In the genomic region with DNA sequence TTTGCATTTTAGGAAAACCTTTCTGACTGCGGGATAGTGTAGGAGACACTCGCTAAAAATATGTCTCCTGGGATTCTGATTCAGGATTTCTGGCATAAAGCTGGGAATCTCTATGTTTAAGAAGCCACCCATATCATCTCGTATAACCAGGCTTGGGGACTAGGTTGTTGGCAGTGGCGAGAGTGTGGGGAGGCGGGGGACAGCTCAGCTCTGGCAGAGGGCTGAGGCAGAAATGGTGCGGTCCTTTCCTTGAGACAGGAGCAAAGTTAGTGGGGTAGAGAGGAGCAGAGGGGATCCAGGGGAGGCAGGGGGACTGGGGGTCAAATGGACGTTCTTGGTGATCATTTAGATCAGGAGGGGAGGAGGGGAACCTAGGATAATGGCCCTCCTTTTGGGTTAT, we compare ENCODE assay signal across 30 cellular contexts.
"Had no signal": no experiment of that assay in that cellular context is flagged by ENCODE, and none has a peak within 500 bp of the region (broad histone marks: within the 10 kb centered on the region; RNA-seq: fewer than 3 reads in every experiment).

No MANE protein-coding gene starts in this region.

- H3K36me3 ChIP-seq: adrenal gland, cardiac muscle cell, colonic mucosa, suprapubic skin, tibial nerve had no signal

- H2AFZ ChIP-seq: parathyroid adenoma had no signal

- H3K4me3 ChIP-seq: adrenal gland, body of pancreas, cardiac muscle cell, colonic mucosa, dorsolateral prefrontal cortex, suprapubic skin, tibial nerve had no signal

- H3K27ac Mint-ChIP-seq: activated CD4-positive, alpha-beta T cell treated with anti-CD3 and anti-CD28 coated beads for 36 hours; activated naive CD4-positive, alpha-beta T cell treated with anti-CD3 and anti-CD28 coated beads for 36 hours; activated naive CD8-positive, alpha-beta T cell treated with anti-CD3 and anti-CD28 coated beads for 36 hours; immature natural killer cell; natural killer cell treated with Interleukin-12 subunit alpha and Interleukin-12 subunit beta and Interleukin-15 and Interleukin-18, amount 100 ng/mL, for 72 hours; T-helper 2 cell treated with Interferon-gamma antibody and Interleukin-4, amounts not matched to agents 5 μg/mL and 100 μg/mL, for 36 hours had no signal

- DNase-seq: activated CD4-positive, alpha-beta T cell treated with anti-CD3 and anti-CD28 coated beads for 36 hours; activated CD4-positive, CD25-positive, alpha-beta regulatory T cell; activated effector memory CD4-positive, alpha-beta T cell treated with Interleukin-2 at 50 U/mL for 16 hours; activated naive CD4-positive, alpha-beta T cell treated with anti-CD3 and anti-CD28 coated beads for 36 hours; activated naive CD8-positive, alpha-beta T cell treated with anti-CD3 and anti-CD28 coated beads for 36 hours; activated T-cell treated with anti-CD3 and anti-CD28 coated beads for 4 hours; adrenal gland; aorta; body of pancreas; cerebellar nuclear complex; colonic mucosa; dorsolateral prefrontal cortex; effector memory CD4-positive, alpha-beta T cell; erythroblast; head of caudate nucleus; hypothalamus; immature natural killer cell; kidney; left colon; right cardiac atrium; stimulated activated CD4-positive, alpha-beta T cell treated with anti-CD3 and anti-CD28 coated beads, Interleukin-15, amount 100 ng/mL, for 24 hours; stimulated activated CD4-positive, alpha-beta T cell treated with anti-CD3 and anti-CD28 coated beads, Interleukin-2, amount 100 ng/mL, for 24 hours; stimulated activated naive CD4-positive, alpha-beta T cell; T-helper 1 cell had no signal

- H3K27me3 ChIP-seq: adrenal gland, body of pancreas, cardiac muscle cell, colonic mucosa, dorsolateral prefrontal cortex, suprapubic skin, tibial nerve had no signal

- H3K9ac ChIP-seq: parathyroid adenoma had no signal

- H3K4me1 Mint-ChIP-seq: activated CD4-positive, alpha-beta T cell treated with anti-CD3 and anti-CD28 coated beads for 36 hours; activated naive CD8-positive, alpha-beta T cell treated with anti-CD3 and anti-CD28 coated beads for 36 hours; immature natural killer cell had no signal

- H3K9me3 ChIP-seq: adrenal gland, body of pancreas, colonic mucosa, suprapubic skin, tibial nerve had no signal

- H3K4me3 Mint-ChIP-seq: activated CD4-positive, alpha-beta T cell treated with anti-CD3 and anti-CD28 coated beads for 36 hours; activated naive CD4-positive, alpha-beta T cell treated with anti-CD3 and anti-CD28 coated beads for 36 hours; activated naive CD8-positive, alpha-beta T cell treated with anti-CD3 and anti-CD28 coated beads for 36 hours; immature natural killer cell; natural killer cell treated with Interleukin-12 subunit alpha and Interleukin-12 subunit beta and Interleukin-15 and Interleukin-18, amount 100 ng/mL, for 72 hours; T-helper 2 cell treated with Interferon-gamma antibody and Interleukin-4, amounts not matched to agents 5 μg/mL and 100 μg/mL, for 36 hours had no signal

- H3K27ac ChIP-seq: adrenal gland, body of pancreas, cardiac muscle cell, colonic mucosa, dorsolateral prefrontal cortex, parathyroid adenoma, suprapubic skin, tibial nerve had no signal

- H3K9me3 Mint-ChIP-seq: activated naive CD4-positive, alpha-beta T cell treated with anti-CD3 and anti-CD28 coated beads for 36 hours; activated naive CD8-positive, alpha-beta T cell treated with anti-CD3 and anti-CD28 coated beads for 36 hours; immature natural killer cell; natural killer cell treated with Interleukin-12 subunit alpha and Interleukin-12 subunit beta and Interleukin-15 and Interleukin-18, amount 100 ng/mL, for 72 hours; T-helper 2 cell treated with Interferon-gamma antibody and Interleukin-4, amounts not matched to agents 5 μg/mL and 100 μg/mL, for 36 hours had no signal

- H3K36me3 Mint-ChIP-seq: activated naive CD8-positive, alpha-beta T cell treated with anti-CD3 and anti-CD28 coated beads for 36 hours; immature natural killer cell; natural killer cell treated with Interleukin-12 subunit alpha and Interleukin-12 subunit beta and Interleukin-15 and Interleukin-18, amount 100 ng/mL, for 72 hours had no signal

- H3K4me1 ChIP-seq: colonic mucosa had no signal
